Comparison of ENCODE assay signal across 1 cellular context in the genomic region with DNA sequence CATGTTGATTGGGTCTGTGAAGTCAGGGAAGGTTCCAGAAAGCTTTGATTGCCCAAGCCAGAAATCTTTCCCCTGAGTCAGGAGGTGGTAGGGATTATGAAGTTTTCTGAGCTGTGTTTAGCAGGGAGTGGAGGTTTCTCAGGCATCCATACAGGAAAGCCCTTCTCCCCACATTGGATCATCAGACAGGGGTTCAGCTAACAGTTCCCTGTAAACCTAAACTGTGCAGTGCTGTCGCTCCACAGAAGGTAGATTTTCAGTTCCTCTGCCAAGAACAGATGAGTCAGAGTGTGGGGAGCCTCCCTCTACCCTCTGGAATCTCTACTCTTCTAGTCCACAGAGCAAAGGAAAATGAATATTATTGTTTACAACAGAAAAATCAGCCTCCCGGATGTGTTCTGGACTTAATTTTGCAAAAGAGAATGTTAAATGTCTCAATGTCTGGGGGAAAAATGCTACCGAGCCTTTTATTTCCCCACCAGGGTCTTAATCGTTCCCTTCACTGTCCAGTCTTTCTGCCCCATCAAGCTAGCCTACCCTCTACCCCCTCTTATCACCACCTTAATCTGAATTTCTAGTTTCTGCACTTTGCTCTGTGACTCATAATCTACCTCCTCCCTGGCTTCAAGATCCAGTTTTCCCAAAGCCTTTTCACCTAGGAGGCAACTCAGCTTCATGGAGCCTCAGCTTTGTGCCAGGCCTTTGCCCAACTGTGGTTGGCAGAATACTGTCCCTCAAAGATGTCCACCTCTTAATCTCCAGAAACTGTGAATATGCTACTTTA.
TF ChIP-seq lines count a peak whose summit lies in the region.

No MANE protein-coding gene starts in this region.

TF ChIP-seq in GM23338, 12 proteins besides CTCF, POLR2A, EP300 and RAD21 (continued from another document):
- TF ChIP-seq ZNF462 (CRISPR knock-in tag; IDR thresholded peaks at IDR 0.05): no peak
